1 cellular context compared by ENCODE assay signal in the genomic region with DNA sequence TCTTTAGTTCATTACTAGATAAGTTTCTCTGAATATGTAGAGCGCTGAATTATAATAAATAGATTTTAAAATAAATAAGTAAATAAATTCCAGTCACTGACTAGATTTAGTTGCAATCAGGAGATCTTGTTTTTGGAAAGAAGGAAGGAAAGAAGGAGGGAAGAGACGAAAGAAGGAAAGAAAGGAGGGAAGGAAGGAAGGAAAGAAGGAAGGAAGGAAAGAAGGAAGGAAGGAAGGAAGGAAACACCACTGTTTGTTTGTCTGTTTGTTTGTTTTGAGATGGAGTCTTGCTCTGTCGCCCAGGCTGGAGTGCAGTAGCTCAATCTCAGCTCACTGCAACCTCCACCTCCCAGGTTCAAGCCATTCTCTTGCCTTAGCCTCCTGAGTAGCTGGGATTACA. TPM values are rescaled to one million over a fixed set of nuclear protein-coding genes. Genes with fewer than 3 reads are reported as not detected.
"Had no signal": no experiment of that assay in that cellular context is flagged by ENCODE, and none has a peak within 500 bp of the region (broad histone marks: within the 10 kb centered on the region; RNA-seq: fewer than 3 reads in every experiment).

No MANE protein-coding gene starts in this region.

RNA-seq across cellular contexts. Expression of a gene that starts 51.7 kb away (rescaled TPM):
- total RNA-seq: GM12878 had no signal
